1 cellular context compared by ENCODE assay signal in the genomic region with DNA sequence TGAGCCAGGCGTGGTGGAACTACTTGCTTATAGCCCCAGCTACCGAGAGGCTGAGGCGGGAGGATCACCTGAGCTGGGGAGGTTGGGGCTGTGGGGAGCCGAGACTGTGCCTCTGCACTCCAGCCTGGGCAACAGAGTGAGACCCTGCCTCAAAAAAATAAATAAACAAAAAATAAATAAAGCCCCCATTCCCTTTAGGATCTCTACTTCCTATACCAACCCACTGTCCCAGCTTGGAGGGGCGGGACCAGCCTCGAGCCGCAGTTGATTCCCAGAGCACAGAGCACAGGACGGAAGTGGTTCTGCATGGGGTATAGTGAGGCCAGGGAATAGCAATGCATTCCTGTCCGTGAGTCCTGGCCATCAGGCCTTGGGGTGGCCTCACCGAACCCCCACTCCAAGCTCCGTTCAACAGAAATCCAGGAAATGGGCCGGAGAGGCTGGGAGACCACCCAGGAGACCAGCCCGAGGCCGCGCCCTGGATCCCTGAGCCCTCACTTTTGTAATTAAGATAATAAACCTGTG.
A peak's percentile ranks its signal among the peaks of the same experiment; 100 is the strongest.
TF ChIP-seq lines count a peak whose summit lies in the region.

No MANE protein-coding gene starts in this region.

TF ChIP-seq in HepG2, 621 proteins besides CTCF, POLR2A, EP300 and RAD21:
- TF ChIP-seq GABPA (IDR thresholded peaks at IDR 0.05; ENCODE audit: low read depth, low read length) (no peak), GABPA (CRISPR knock-in tag; IDR thresholded peaks at IDR 0.05; ENCODE audit: low read depth) (peak; percentile 32; the same call in 1 of the 2 replicates), ZNF121 (CRISPR knock-in tag; IDR thresholded peaks at IDR 0.05) (0 out of 2 replicates have a peak, but pooled peaks have one; percentile 31), ETV5 (CRISPR knock-in tag; IDR thresholded peaks at IDR 0.05; ENCODE audit: borderline replicate concordance) (peak; percentile 21; the same call in 1 of the 2 replicates), ZNF687 (CRISPR knock-in tag; IDR thresholded peaks at IDR 0.05) (peak; percentile 36), ZNF792 (CRISPR knock-in tag; IDR thresholded peaks at IDR 0.05) (no peak), ZBTB7B (CRISPR knock-in tag; IDR thresholded peaks at IDR 0.05) (0 out of 2 replicates have a peak, but pooled peaks have one; percentile 24), ZNF24 (IDR thresholded peaks at IDR 0.05) (no peak)
- TF ChIP-seq, protein P1, sequence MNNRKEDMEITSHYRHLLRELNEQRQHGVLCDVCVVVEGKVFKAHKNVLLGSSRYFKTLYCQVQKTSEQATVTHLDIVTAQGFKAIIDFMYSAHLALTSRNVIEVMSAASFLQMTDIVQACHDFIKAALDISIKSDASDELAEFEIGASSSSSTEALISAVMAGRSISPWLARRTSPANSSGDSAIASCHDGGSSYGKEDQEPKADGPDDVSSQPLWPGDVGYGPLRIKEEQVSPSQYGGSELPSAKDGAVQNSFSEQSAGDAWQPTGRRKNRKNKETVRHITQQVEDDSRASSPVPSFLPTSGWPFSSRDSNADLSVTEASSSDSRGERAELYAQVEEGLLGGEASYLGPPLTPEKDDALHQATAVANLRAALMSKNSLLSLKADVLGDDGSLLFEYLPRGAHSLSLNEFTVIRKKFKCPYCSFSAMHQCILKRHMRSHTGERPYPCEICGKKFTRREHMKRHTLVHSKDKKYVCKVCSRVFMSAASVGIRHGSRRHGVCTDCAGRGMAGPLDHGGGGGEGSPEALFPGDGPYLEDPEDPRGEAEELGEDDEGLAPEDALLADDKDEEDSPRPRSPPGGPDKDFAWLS (CRISPR knock-in tag; IDR thresholded peaks at IDR 0.05; ENCODE audit: borderline replicate concordance): no peak
- TF ChIP-seq, protein P2, sequence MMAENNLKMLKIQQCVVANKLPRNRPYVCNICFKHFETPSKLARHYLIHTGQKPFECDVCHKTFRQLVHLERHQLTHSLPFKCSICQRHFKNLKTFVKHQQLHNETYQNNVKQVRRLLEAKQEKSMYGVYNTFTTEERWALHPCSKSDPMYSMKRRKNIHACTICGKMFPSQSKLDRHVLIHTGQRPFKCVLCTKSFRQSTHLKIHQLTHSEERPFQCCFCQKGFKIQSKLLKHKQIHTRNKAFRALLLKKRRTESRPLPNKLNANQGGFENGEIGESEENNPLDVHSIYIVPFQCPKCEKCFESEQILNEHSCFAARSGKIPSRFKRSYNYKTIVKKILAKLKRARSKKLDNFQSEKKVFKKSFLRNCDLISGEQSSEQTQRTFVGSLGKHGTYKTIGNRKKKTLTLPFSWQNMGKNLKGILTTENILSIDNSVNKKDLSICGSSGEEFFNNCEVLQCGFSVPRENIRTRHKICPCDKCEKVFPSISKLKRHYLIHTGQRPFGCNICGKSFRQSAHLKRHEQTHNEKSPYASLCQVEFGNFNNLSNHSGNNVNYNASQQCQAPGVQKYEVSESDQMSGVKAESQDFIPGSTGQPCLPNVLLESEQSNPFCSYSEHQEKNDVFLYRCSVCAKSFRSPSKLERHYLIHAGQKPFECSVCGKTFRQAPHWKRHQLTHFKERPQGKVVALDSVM (CRISPR knock-in tag; IDR thresholded peaks at IDR 0.05): peak; percentile 15; the same call in 1 of the 2 replicates
